In genomic region chr21:44896561-44897286, GRCh38 we compare ENCODE assay signal across 25 cellular contexts. TPM values are rescaled to one million over a fixed set of nuclear protein-coding genes. Genes with fewer than 3 reads are reported as not detected.
"Had no signal": no experiment of that assay in that cellular context is flagged by ENCODE, and none has a peak within 500 bp of the region (broad histone marks: within the 10 kb centered on the region; RNA-seq: fewer than 3 reads in every experiment).

No MANE protein-coding gene starts in this region.

- H3K27me3 Mint-ChIP-seq: activated CD4-positive, alpha-beta T cell treated with anti-CD3 and anti-CD28 coated beads, Interleukin-2, amount 10 ng/mL, durations not matched to agents 24 days and 14 days; activated naive CD8-positive, alpha-beta T cell; effector memory CD8-positive, alpha-beta T cell had no signal

- H3K9me3 ChIP-seq: body of pancreas, suprapubic skin had no signal

- H3K4me3 Mint-ChIP-seq: activated CD4-positive, alpha-beta T cell treated with anti-CD3 and anti-CD28 coated beads, Interleukin-2, amount 10 ng/mL, durations not matched to agents 24 days and 14 days; activated naive CD8-positive, alpha-beta T cell; effector memory CD8-positive, alpha-beta T cell; immature natural killer cell; neural progenitor cell had no signal

- H3K36me3 Mint-ChIP-seq: activated naive CD8-positive, alpha-beta T cell; neural progenitor cell had no signal

- ATAC-seq: body of pancreas had no signal

- H3K27ac ChIP-seq: body of pancreas, epithelial cell of prostate, neural progenitor cell, parathyroid adenoma, skin epidermis, suprapubic skin had no signal

- H3K9me3 Mint-ChIP-seq: activated CD4-positive, alpha-beta T cell treated with anti-CD3 and anti-CD28 coated beads, Interleukin-2, amount 10 ng/mL, durations not matched to agents 24 days and 14 days; effector memory CD8-positive, alpha-beta T cell; immature natural killer cell; neural progenitor cell had no signal

- H3K4me3 ChIP-seq: body of pancreas, neural progenitor cell, skin epidermis, suprapubic skin had no signal

- H3K4me1 ChIP-seq: body of pancreas, parathyroid adenoma had no signal

- H3K36me3 ChIP-seq: neural progenitor cell, suprapubic skin had no signal

- DNase-seq: activated CD4-positive, alpha-beta T cell treated with anti-CD3 and anti-CD28 coated beads, Interleukin-2, amount 10 ng/mL, durations not matched to agents 24 days and 14 days; activated CD4-positive, CD25-positive, alpha-beta regulatory T cell; activated CD8-positive, alpha-beta memory T cell treated with anti-CD3 and anti-CD28 coated beads for 24 hours; activated gamma-delta T cell treated with Interleukin-2 at 50 U/mL for 16 hours; amniotic stem cell; body of pancreas; central memory CD4-positive, alpha-beta T cell; cortex of kidney; effector memory CD8-positive, alpha-beta T cell; foreskin melanocyte; head of caudate nucleus; immature natural killer cell; midbrain; retina; stimulated activated CD4-positive, alpha-beta T cell treated with anti-CD3 and anti-CD28 coated beads, Interleukin-4, amount 100 ng/mL, for 4 hours; stimulated activated CD8-positive, alpha-beta memory T cell treated with anti-CD3 and anti-CD28 coated beads, Interleukin-4, amount 100 ng/mL, for 48 hours; stimulated activated naive CD8-positive, alpha-beta T cell treated with anti-CD3 and anti-CD28 coated beads, Interleukin-15, Interleukin-2, amounts not matched to agents 100 U/mL and 50 U/mL, for 24 hours; trophoblast cell had no signal

- H3K27ac Mint-ChIP-seq: activated CD4-positive, alpha-beta T cell treated with anti-CD3 and anti-CD28 coated beads, Interleukin-2, amount 10 ng/mL, durations not matched to agents 24 days and 14 days; effector memory CD8-positive, alpha-beta T cell; neural progenitor cell had no signal

- H3K27me3 ChIP-seq: body of pancreas, neural progenitor cell had no signal

RNA-seq across cellular contexts. Expression of gene ITGB2, which starts 24.0 kb away (rescaled TPM):
- total RNA-seq: fibroblast of lung had no signal
